Comparison of ENCODE assay signal across 1 cellular context in genomic region chr13:20193142-20193923, GRCh38.
TF ChIP-seq lines count a peak whose summit lies in the region.

No MANE protein-coding gene starts in this region.

TF ChIP-seq in endothelial cell of umbilical vein, 7 proteins besides CTCF, POLR2A, EP300 and RAD21:
- TF ChIP-seq JUN (IDR thresholded peaks at IDR 0.05; ENCODE audit: borderline replicate concordance, insufficient read depth, insufficient read length, low read depth) (no peak), EZH2 (IDR thresholded peaks at IDR 0.05; ENCODE audit: borderline replicate concordance, low read depth, low read length, severe bottlenecking) (peak; percentile 29)
